ENCODE assay signal across 1 cellular context in genomic region chr7:131620673-131621609, GRCh38.
TF ChIP-seq lines count a peak whose summit lies in the region.

No MANE protein-coding gene starts in this region.

TF ChIP-seq in SK-N-SH treated with all-trans-retinoic acid at 6 μM for 48 hours, 23 proteins besides CTCF, POLR2A, EP300 and RAD21 (continued from another document):
- TF ChIP-seq TSHZ2 (CRISPR knock-in tag; IDR thresholded peaks at IDR 0.05): no peak
- no peak for TF ChIP-seq CREB5 (CRISPR knock-in tag; IDR thresholded peaks at IDR 0.05; ENCODE audit: low read depth)
- TF ChIP-seq ISL1 (CRISPR knock-in tag; IDR thresholded peaks at IDR 0.05): no peak
- TF ChIP-seq ZNF70 (CRISPR knock-in tag; IDR thresholded peaks at IDR 0.05): no peak
